ENCODE assay signal across 8 cellular contexts in the genomic region with DNA sequence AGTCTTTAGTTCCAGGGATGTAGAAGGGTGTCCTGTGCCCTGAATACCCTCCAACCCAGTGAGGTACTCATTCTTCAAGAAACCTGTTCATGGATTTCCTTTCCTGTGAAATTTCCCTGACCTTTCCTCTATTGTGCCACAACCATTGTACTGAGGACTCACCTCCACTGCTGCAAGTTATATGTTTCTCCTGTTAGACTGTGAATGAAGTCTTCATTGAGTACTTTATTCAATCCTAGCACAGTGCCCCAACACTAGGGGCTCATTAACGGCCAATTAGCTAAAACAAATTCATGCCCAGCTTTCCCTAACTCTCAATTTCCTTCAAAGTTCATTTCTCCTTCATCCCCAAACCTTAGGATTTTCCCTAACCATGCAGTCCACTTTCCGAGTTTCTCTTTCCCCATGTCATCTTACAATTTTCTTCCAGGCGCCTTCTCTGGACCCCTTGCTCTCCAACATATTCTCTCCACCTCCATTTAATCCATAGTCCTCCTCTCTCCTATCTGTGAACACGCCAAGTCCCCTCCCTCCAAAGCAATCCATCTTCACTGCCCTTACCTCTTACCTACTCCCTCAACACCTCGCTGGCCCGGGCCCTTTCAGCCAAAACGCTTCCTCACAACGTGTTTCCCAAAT. TPM values are rescaled to one million over a fixed set of nuclear protein-coding genes. Genes with fewer than 3 reads are reported as not detected.
DNase-seq lines count a peak whose midpoint lies in the region; ATAC-seq and TF ChIP-seq lines count a peak whose summit lies in the region.

No MANE protein-coding gene starts in this region.

- H3F3A ChIP-seq in DOHH2 (ENCODE audit: control insufficient read depth, insufficient read depth) = 0 out of 2 replicates have a peak, but pooled peaks cover 4% of the 10 kb centered on the region

- peaks cover 38% of the 10 kb centered on the region for H3K4me1 ChIP-seq in DOHH2 (ENCODE audit: control insufficient read depth, low read length)
- H3K4me1 ChIP-seq in endocrine pancreas (ENCODE audit: control insufficient read depth, insufficient read depth, low read length) = peaks cover 5% of the 10 kb centered on the region
- H3K4me1 ChIP-seq in neutrophil (ENCODE audit: control insufficient read depth in 1 of 2, insufficient read depth in 1 of 2, low read depth in 1 of 2, low read length in 1 of 2) = peaks cover 44 to 52% of the 10 kb centered on the region in 2 experiments

- ATAC-seq in omental fat pad (ENCODE audit: low FRiP score) = no peak

- H3K4me3 ChIP-seq in DOHH2 (ENCODE audit: low read length) (peak overlapping the region; percentile 99), endocrine pancreas (ENCODE audit: control insufficient read depth, insufficient read depth, low read length) (peak overlapping the region; percentile 89), neutrophil (ENCODE audit: low read depth in 1 of 2, low read length in 1 of 2) (peak overlapping the region; percentile 83 to 88)

- H3K36me3 ChIP-seq in DOHH2 (ENCODE audit: control insufficient read depth, low read length) = peaks cover 51% of the 10 kb centered on the region
- no peaks in the 10 kb centered on the region for H3K36me3 ChIP-seq in endocrine pancreas (ENCODE audit: control insufficient read depth, insufficient read depth, low read length)
- peaks cover 10% of the 10 kb centered on the region for H3K36me3 ChIP-seq in neutrophil

- peak overlapping the region; percentile 78 for H3K9ac ChIP-seq in endocrine pancreas (ENCODE audit: control insufficient read depth, insufficient read depth, low read length)

- no peaks in the 10 kb centered on the region for H3K9me2 ChIP-seq in DOHH2 (replicated peaks; ENCODE audit: control insufficient read depth, low read length)

- H3K27ac ChIP-seq in DOHH2 (ENCODE audit: low read depth, low read length) = peak overlapping the region; percentile 44; the same call in 1 of the 2 replicates
- H3K27ac ChIP-seq in neutrophil = peak overlapping the region; percentile 97

- no peak for TF ChIP-seq CTCF in DOHH2 (IDR thresholded peaks at IDR 0.05; ENCODE audit: low read depth, low read length, poor library complexity, severe bottlenecking)
- no peak for TF ChIP-seq CTCF in neutrophil (IDR thresholded peaks at IDR 0.05)
- TF ChIP-seq CTCF in omental fat pad (IDR thresholded peaks at IDR 0.05) = no peak

- DNase-seq in NCI-H82 (lab: John Stamatoyannopoulos, UW) (peak; percentile 57), putamen (ENCODE audit: low spot score) (no peak), NCI-H187 treated with DMSO at 0.1 percent for 48 hours (lab: John Stamatoyannopoulos, UW) (no peak), NCI-H446 treated with DMSO at 0.1 percent for 48 hours (lab: John Stamatoyannopoulos, UW) (no peak), omental fat pad (ENCODE audit: low spot score) (no peak)

- H3K4me2 ChIP-seq in DOHH2 (ENCODE audit: low read length) = peak overlapping the region; percentile 68

- H4K20me1 ChIP-seq in DOHH2 (ENCODE audit: control insufficient read depth, insufficient read depth, low read depth, low read length) = peaks cover 30% of the 10 kb centered on the region

- H3K27me3 ChIP-seq in DOHH2 (ENCODE audit: control insufficient read depth, low read length) (no peaks in the 10 kb centered on the region), endocrine pancreas (ENCODE audit: control insufficient read depth, insufficient read depth, low read length) (no peaks in the 10 kb centered on the region), neutrophil (no peaks in the 10 kb centered on the region)

- H3K9me3 ChIP-seq in DOHH2 (ENCODE audit: control insufficient read depth, insufficient read depth, low read length) (no peaks in the 10 kb centered on the region), endocrine pancreas (ENCODE audit: control insufficient read depth, low read length) (no peaks in the 10 kb centered on the region), neutrophil (no peaks in the 10 kb centered on the region)

- peaks cover 73% of the 10 kb centered on the region for H3K79me2 ChIP-seq in DOHH2 (ENCODE audit: control insufficient read depth, low read length)

RNA-seq across cellular contexts. Expression of gene TRIM33, which starts 1.3 kb away (rescaled TPM):
- total RNA-seq in omental fat pad = 10 to 100 TPM; 29.2 to 40.7 (median 33.7) TPM
